18 cellular contexts compared by ENCODE assay signal in the genomic region with DNA sequence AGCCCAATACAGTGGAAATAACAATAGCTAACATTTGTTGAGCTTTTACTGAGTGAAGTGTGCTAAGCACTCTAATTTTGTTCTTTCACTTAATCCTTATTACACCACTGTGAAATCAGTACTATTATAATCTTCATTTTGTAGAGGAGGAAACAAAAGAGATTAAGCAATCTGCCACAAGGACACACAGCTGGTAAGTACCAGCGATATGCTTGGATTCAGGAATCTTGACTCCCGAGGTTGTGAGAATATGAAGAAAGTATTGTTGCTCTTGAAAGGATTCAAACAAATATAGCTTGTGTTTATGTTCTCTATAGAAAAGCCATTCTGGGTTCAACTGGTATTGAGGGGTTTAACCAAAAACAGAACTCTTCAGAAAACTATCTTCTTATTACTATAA.
A peak's percentile ranks its signal among the peaks of the same experiment; 100 is the strongest.
DNase-seq lines count a peak whose midpoint lies in the region; ATAC-seq, FAIRE-seq and TF ChIP-seq lines count a peak whose summit lies in the region.
"Had no signal": no experiment of that assay in that cellular context is flagged by ENCODE, and none has a peak within 500 bp of the region (broad histone marks: within the 10 kb centered on the region; RNA-seq: fewer than 3 reads in every experiment).

No MANE protein-coding gene starts in this region.

- CTCF ChIA-PET in PC-3 (lab: Charles Lee), result no interaction called here

- TF ChIP-seq CTCF in keratinocyte (optimal IDR thresholded peaks at IDR 0.05 in 1 of 3, IDR thresholded peaks at IDR 0.05 in 1 of 3, conservative IDR thresholded peaks at IDR 0.05 in 1 of 3; ENCODE audit: extremely low read depth in 1 of 3, insufficient read depth in 2 of 3, low read length in 3 of 3), result no peak
- TF ChIP-seq CTCF in PC-3 (conservative IDR thresholded peaks at IDR 0.05; ENCODE audit: low read depth, low read length), result no peak

- H3K4me2 ChIP-seq in keratinocyte (ENCODE audit: control insufficient read depth, extremely low read depth, insufficient read depth, low read depth, low read length) (no peak overlapping the region), PC-3 (ENCODE audit: low read length) (no peak overlapping the region)
- H3K4me2 ChIP-seq: BLaER1 had no signal

- no peak overlapping the region for H3K4me3 ChIP-seq in HAP-1
- H3K4me3 ChIP-seq in keratinocyte (ENCODE audit: control insufficient read depth in 2 of 3, extremely low read depth in 1 of 3, insufficient read depth in 2 of 3, low read depth in 1 of 3, low read length in 3 of 3), result no peak overlapping the region
- H3K4me3 ChIP-seq in PC-3 (ENCODE audit: low read length), result no peak overlapping the region
- H3K4me3 ChIP-seq: BLaER1, K562 had no signal

- H3K4me1 ChIP-seq in HAP-1 (peaks cover 13% of the 10 kb centered on the region), keratinocyte (ENCODE audit: control insufficient read depth, extremely low read depth, insufficient read depth, low read length) (no peaks in the 10 kb centered on the region), PC-3 (ENCODE audit: insufficient read depth, low read length) (no peaks in the 10 kb centered on the region)
- H3K4me1 ChIP-seq: BLaER1 had no signal

- H3K27me3 ChIP-seq in HAP-1 (ENCODE audit: low read depth) (0 out of 2 replicates have a peak, but pooled peaks cover 2% of the 10 kb centered on the region), keratinocyte (ENCODE audit: control insufficient read depth, extremely low read depth, insufficient read depth, low read length) (no peaks in the 10 kb centered on the region), PC-3 (ENCODE audit: low read length) (no peaks in the 10 kb centered on the region)
- H3K27me3 ChIP-seq: BLaER1 had no signal

- no peak for ATAC-seq in HG03565 (IDR thresholded peaks at IDR 0.05; ENCODE audit: unreplicated experiment)
- ATAC-seq in HG02763 (IDR thresholded peaks at IDR 0.05; ENCODE audit: unreplicated experiment), result no peak
- ATAC-seq in PC-3, result no peak
- ATAC-seq: CD8-positive, alpha-beta T cell; K562 had no signal

- POLR2A ChIA-PET in PC-3 (lab: Charles Lee; ENCODE audit: unreplicated experiment), result no interaction called here

- BruUV-seq in PC-3 (replicated peaks; lab: Mats Ljungman, UMichigan), result no TSS peak

- intact Hi-C loops in PC-3 (cut with micrococcal nuclease), result no loop called here

- H4K20me1 ChIP-seq in keratinocyte (ENCODE audit: control insufficient read depth, extremely low read depth, insufficient read depth, low read length) (no peaks in the 10 kb centered on the region), PC-3 (ENCODE audit: low read length) (no peaks in the 10 kb centered on the region)
- H4K20me1 ChIP-seq: BLaER1 had no signal

- no peaks in the 10 kb centered on the region for H3F3A ChIP-seq in PC-3 (ENCODE audit: low read length, unreplicated experiment)

- in situ Hi-C loops in HAP-1 (cut with MboI; ENCODE audit: low sequenced_read_pairs), result no loop called here

- peak; percentile 32 for FAIRE-seq in keratinocyte (lab: Jason Lieb, UNC)
- FAIRE-seq: K562 had no signal

- no peaks in the 10 kb centered on the region for H3K9me2 ChIP-seq in PC-3 (replicated peaks; ENCODE audit: low read length)

- H3K9ac ChIP-seq in keratinocyte (ENCODE audit: control insufficient read depth, extremely low read depth, insufficient read depth, low read length) (no peak overlapping the region), PC-3 (ENCODE audit: low read length) (no peak overlapping the region)
- H3K9ac ChIP-seq: BLaER1 had no signal

- H3K9me1 ChIP-seq in keratinocyte (ENCODE audit: control insufficient read depth, extremely low read depth, insufficient read depth, low read length), result no peaks in the 10 kb centered on the region

- H3K9me3 ChIP-seq in HAP-1 (no peaks in the 10 kb centered on the region), keratinocyte (ENCODE audit: control insufficient read depth, low read depth, low read length) (no peaks in the 10 kb centered on the region), PC-3 (ENCODE audit: low read length) (no peaks in the 10 kb centered on the region)
- H3K9me3 ChIP-seq: BLaER1 had no signal

- DNase-seq in HAP-1 (ENCODE audit: low spot score in 2 of 2), result peak; percentile 18 to 72
- peak; percentile 9 for DNase-seq in NCI-H82 treated with DMSO at 0.1 percent for 48 hours (lab: John Stamatoyannopoulos, UW; ENCODE audit: unreplicated experiment)
- peak; percentile 14 for DNase-seq in fibroblast of peridontal ligament (ENCODE audit: extremely low read depth)
- no peak for DNase-seq in keratinocyte (ENCODE audit: low read depth, low spot score)
- DNase-seq in DMS114 treated with DMSO at 0.1 percent for 48 hours (lab: John Stamatoyannopoulos, UW; ENCODE audit: unreplicated experiment), result no peak
- DNase-seq in PC-3, result no peak
- DNase-seq: 8988T; Calu3; CD8-positive, alpha-beta T cell; DMS 273 treated with DMSO at 0.1 percent for 48 hours; GDM1; GOT3; H7 had no signal

- dilution Hi-C loops in keratinocyte (cut with MboI; ENCODE audit: extremely low pct_ligation_motif_present, low sequenced_read_pairs), result no loop called here

- H3K27ac ChIP-seq in keratinocyte (ENCODE audit: control insufficient read depth, insufficient read depth, low read length) (no peak overlapping the region), PC-3 (ENCODE audit: low read length) (no peak overlapping the region)
- H3K27ac ChIP-seq: BLaER1, HL-60 had no signal

- H2AFZ ChIP-seq in keratinocyte (ENCODE audit: control insufficient read depth, low read length) (no peak overlapping the region), PC-3 (ENCODE audit: low read length) (no peak overlapping the region)

- H3K36me3 ChIP-seq in HAP-1 (replicated peaks) (no peaks in the 10 kb centered on the region), keratinocyte (ENCODE audit: control insufficient read depth in 2 of 2, extremely low read depth in 1 of 2, insufficient read depth in 2 of 2, low read length in 2 of 2) (no peaks in the 10 kb centered on the region), PC-3 (ENCODE audit: low read depth, low read length) (no peaks in the 10 kb centered on the region)
- H3K36me3 ChIP-seq: BLaER1 had no signal

- H3K79me2 ChIP-seq in keratinocyte (ENCODE audit: control insufficient read depth, insufficient read depth, low read length) (no peaks in the 10 kb centered on the region), PC-3 (ENCODE audit: low read length) (no peaks in the 10 kb centered on the region)

Comparison
In these comparisons a context has a peak if more than half of its experiments do, and no peak if none do; other contexts are left out.
1. DNase-seq: peak in HAP-1 (2 of 2), NCI-H82 treated with DMSO at 0.1 percent for 48 hours (single experiment) and fibroblast of peridontal ligament (single experiment); none in keratinocyte (single experiment), DMS114 treated with DMSO at 0.1 percent for 48 hours (single experiment) and PC-3 (single experiment).